In the genomic region with DNA sequence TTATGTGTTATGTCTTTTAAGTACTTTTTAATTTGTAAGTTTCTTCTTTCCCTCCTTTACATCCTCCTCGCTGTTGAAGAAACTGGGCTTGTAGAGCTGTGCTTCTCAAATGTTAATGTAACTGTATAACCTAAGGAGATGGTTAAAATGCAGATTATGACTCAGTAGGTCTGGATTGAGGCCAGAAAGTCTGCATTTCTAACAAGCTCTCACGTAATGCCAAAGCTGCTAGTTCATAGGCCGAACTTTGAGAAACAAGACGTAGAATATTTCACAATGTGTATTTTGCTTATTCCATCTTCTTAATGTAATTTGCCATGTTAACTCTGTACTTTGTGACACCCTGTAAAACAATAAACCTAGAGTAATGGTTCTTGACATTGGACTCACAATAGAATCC, we compare ENCODE assay signal across 21 cellular contexts.
DNase-seq lines count a peak whose midpoint lies in the region; ATAC-seq and TF ChIP-seq lines count a peak whose summit lies in the region.
"Had no signal": no experiment of that assay in that cellular context is flagged by ENCODE, and none has a peak within 500 bp of the region (broad histone marks: within the 10 kb centered on the region; RNA-seq: fewer than 3 reads in every experiment).

No MANE protein-coding gene starts in this region.

- peak; percentile 33 for DNase-seq in AG10803 (ENCODE audit: low read depth)
- peak; percentile 40 for DNase-seq in NCI-H226
- DNase-seq in cardiac fibroblast (ENCODE audit: low read depth in 2 of 2) = peak; percentile 86 to 95
- DNase-seq in kidney epithelial cell (ENCODE audit: low read depth) = peak; percentile 12
- DNase-seq in colonic mucosa = no peak
- no peak for DNase-seq in activated T-helper 1 cell treated with anti-CD3 and anti-CD28 coated beads, Interleukin-12 subunit alpha, Interleukin-12 subunit beta, Interleukin-2, Interleukin-4 antibody, amounts not matched to agents 30 ng/mL and 10 ng/mL and 1 ng/mL, durations not matched to agents 14 hours and 24 hours and 36 hours (ENCODE audit: low spot score)
- no peak for DNase-seq in medulla oblongata (ENCODE audit: extremely low spot score)
- DNase-seq: activated CD8-positive, alpha-beta memory T cell treated with anti-CD3 and anti-CD28 coated beads for 24 hours; activated naive CD4-positive, alpha-beta T cell treated with Interleukin-2 at 50 U/mL for 16 hours; DMS53; erythroblast; NCI-H187; NCI-H510A treated with DMSO at 0.1 percent for 48 hours; PC-9; right cardiac atrium; stimulated activated CD4-positive, alpha-beta T cell treated with anti-CD3 and anti-CD28 coated beads, Interleukin-4, amount 100 ng/mL, for 4 hours; SW 1271 had no signal

- intact Hi-C loops in colonic mucosa (cut with DNase I) = no loop called here
- intact Hi-C loops in activated T-helper 1 cell treated with anti-CD3 and anti-CD28 coated beads, Interleukin-12 subunit alpha, Interleukin-12 subunit beta, Interleukin-2, Interleukin-4 antibody, amounts not matched to agents 30 ng/mL and 10 ng/mL and 1 ng/mL, durations not matched to agents 14 hours and 24 hours and 36 hours (cut with micrococcal nuclease) = no loop called here

- no peaks in the 10 kb centered on the region for H3K27me3 Mint-ChIP-seq in activated T-helper 1 cell treated with anti-CD3 and anti-CD28 coated beads, Interleukin-12 subunit alpha, Interleukin-12 subunit beta, Interleukin-2, Interleukin-4 antibody, amounts not matched to agents 30 ng/mL and 10 ng/mL and 1 ng/mL, durations not matched to agents 14 hours and 24 hours and 36 hours (ENCODE audit: insufficient read depth)
- H3K27me3 Mint-ChIP-seq: B cell had no signal

- H3K9me3 ChIP-seq in colonic mucosa = no peaks in the 10 kb centered on the region

- H3K4me1 Mint-ChIP-seq in activated T-helper 1 cell treated with anti-CD3 and anti-CD28 coated beads, Interleukin-12 subunit alpha, Interleukin-12 subunit beta, Interleukin-2, Interleukin-4 antibody, amounts not matched to agents 30 ng/mL and 10 ng/mL and 1 ng/mL, durations not matched to agents 14 hours and 24 hours and 36 hours (ENCODE audit: low read depth) = no peaks in the 10 kb centered on the region
- H3K4me1 Mint-ChIP-seq: B cell, nephron had no signal

- no peak overlapping the region for H3K4me3 Mint-ChIP-seq in activated T-helper 1 cell treated with anti-CD3 and anti-CD28 coated beads, Interleukin-12 subunit alpha, Interleukin-12 subunit beta, Interleukin-2, Interleukin-4 antibody, amounts not matched to agents 30 ng/mL and 10 ng/mL and 1 ng/mL, durations not matched to agents 14 hours and 24 hours and 36 hours
- H3K4me3 Mint-ChIP-seq: B cell, nephron had no signal

- no peak overlapping the region for H3K4me3 ChIP-seq in AG10803 (ENCODE audit: low read length)
- H3K4me3 ChIP-seq in cardiac fibroblast (replicated peaks in 1 of 2; ENCODE audit: low read depth in 2 of 2, low read length in 2 of 2) = no peak overlapping the region
- H3K4me3 ChIP-seq in kidney epithelial cell (ENCODE audit: low read depth, low read length) = no peak overlapping the region
- no peak overlapping the region for H3K4me3 ChIP-seq in colonic mucosa
- H3K4me3 ChIP-seq: PC-9 had no signal

- H3K36me3 Mint-ChIP-seq in activated T-helper 1 cell treated with anti-CD3 and anti-CD28 coated beads, Interleukin-12 subunit alpha, Interleukin-12 subunit beta, Interleukin-2, Interleukin-4 antibody, amounts not matched to agents 30 ng/mL and 10 ng/mL and 1 ng/mL, durations not matched to agents 14 hours and 24 hours and 36 hours (ENCODE audit: low read depth) = no peaks in the 10 kb centered on the region

- no peak overlapping the region for H3K27ac ChIP-seq in colonic mucosa
- H3K27ac ChIP-seq: PC-9, VCaP had no signal

- H3K9me3 Mint-ChIP-seq in activated T-helper 1 cell treated with anti-CD3 and anti-CD28 coated beads, Interleukin-12 subunit alpha, Interleukin-12 subunit beta, Interleukin-2, Interleukin-4 antibody, amounts not matched to agents 30 ng/mL and 10 ng/mL and 1 ng/mL, durations not matched to agents 14 hours and 24 hours and 36 hours = no peaks in the 10 kb centered on the region
- H3K9me3 Mint-ChIP-seq: nephron had no signal

- H3K27ac Mint-ChIP-seq in activated T-helper 1 cell treated with anti-CD3 and anti-CD28 coated beads, Interleukin-12 subunit alpha, Interleukin-12 subunit beta, Interleukin-2, Interleukin-4 antibody, amounts not matched to agents 30 ng/mL and 10 ng/mL and 1 ng/mL, durations not matched to agents 14 hours and 24 hours and 36 hours = no peak overlapping the region
- H3K27ac Mint-ChIP-seq: B cell, nephron had no signal

- H3K27me3 ChIP-seq in kidney epithelial cell (ENCODE audit: control insufficient read depth, insufficient read depth, low read length) (no peaks in the 10 kb centered on the region), colonic mucosa (no peaks in the 10 kb centered on the region)

- H3K4me1 ChIP-seq in colonic mucosa = no peaks in the 10 kb centered on the region

- no peak overlapping the region for H3K9ac ChIP-seq in colonic mucosa (ENCODE audit: low read depth in 2 of 2, low read length in 2 of 2)

- TF ChIP-seq CTCF in AG10803 (conservative IDR thresholded peaks at IDR 0.05; ENCODE audit: low read length) (no peak), cardiac fibroblast (IDR thresholded peaks at IDR 0.05; ENCODE audit: low read depth, low read length) (no peak), kidney epithelial cell (IDR thresholded peaks at IDR 0.05; ENCODE audit: insufficient read depth, low read length, poor library complexity, severe bottlenecking) (no peak), colonic mucosa (IDR thresholded peaks at IDR 0.05) (no peak)

- ATAC-seq in HG03108 (IDR thresholded peaks at IDR 0.05; ENCODE audit: unreplicated experiment) = no peak
- ATAC-seq: right cardiac atrium had no signal

- no peaks in the 10 kb centered on the region for H3K36me3 ChIP-seq in kidney epithelial cell (ENCODE audit: control insufficient read depth, insufficient read depth, low read length)
- H3K36me3 ChIP-seq in colonic mucosa = no peaks in the 10 kb centered on the region

Comparison
In these comparisons a context has a peak if more than half of its experiments do, and no peak if none do; other contexts are left out.
1. DNase-seq: peak in AG10803 (single experiment), NCI-H226 (single experiment), cardiac fibroblast (2 of 2) and kidney epithelial cell (single experiment); none in colonic mucosa (single experiment), activated T-helper 1 cell treated with anti-CD3 and anti-CD28 coated beads, Interleukin-12 subunit alpha, Interleukin-12 subunit beta, Interleukin-2, Interleukin-4 antibody, amounts not matched to agents 30 ng/mL and 10 ng/mL and 1 ng/mL, durations not matched to agents 14 hours and 24 hours and 36 hours (single experiment) and medulla oblongata (single experiment).